Comparison of ENCODE assay signal across 8 cellular contexts in genomic region chr17:3963214-3964201, GRCh38. TPM values are rescaled to one million over a fixed set of nuclear protein-coding genes. Genes with fewer than 3 reads are reported as not detected.
DNase-seq lines count a peak whose midpoint lies in the region; ATAC-seq and TF ChIP-seq lines count a peak whose summit lies in the region.

No MANE protein-coding gene starts in this region.

- TF ChIP-seq POLR2A in GM19193 (IDR thresholded peaks at IDR 0.05; ENCODE audit: extremely low read depth, insufficient read depth, insufficient read length): peak; percentile 52
- TF ChIP-seq POLR2A in sigmoid colon (IDR thresholded peaks at IDR 0.05): no peak

- ATAC-seq in HG03432 (IDR thresholded peaks at IDR 0.05; ENCODE audit: unreplicated experiment): peak; percentile 12

- intact Hi-C loops in sigmoid colon (cut with DNase I): no loop called here

- peak overlapping the region; percentile 72 for H3K27ac ChIP-seq in effector memory CD4-positive, alpha-beta T cell (ENCODE audit: insufficient read depth, low read length, poor library complexity, severe bottlenecking)
- H3K27ac ChIP-seq in sigmoid colon: peak overlapping the region; percentile 44 to 55 (median 50)

- TF ChIP-seq CTCF in sigmoid colon (IDR thresholded peaks at IDR 0.05): no peak

- H3K4me3 ChIP-seq in effector memory CD4-positive, alpha-beta T cell (ENCODE audit: insufficient read depth, low read depth, low read length, poor library complexity, severe bottlenecking): peak overlapping the region; percentile 88
- H3K4me3 ChIP-seq in sigmoid colon: peak overlapping the region in 3 of 4 donors; percentile 33 to 55 (median 44)

- H3K9me3 ChIP-seq in effector memory CD4-positive, alpha-beta T cell (ENCODE audit: control insufficient read depth, low read length): no peaks in the 10 kb centered on the region
- no peaks in the 10 kb centered on the region for H3K9me3 ChIP-seq in sigmoid colon

- TF ChIP-seq EP300 in sigmoid colon (IDR thresholded peaks at IDR 0.05): no peak

- H3K4me1 ChIP-seq in effector memory CD4-positive, alpha-beta T cell (ENCODE audit: control insufficient read depth, insufficient read depth, low read length, poor library complexity, severe bottlenecking): peaks cover 47% of the 10 kb centered on the region
- H3K4me1 ChIP-seq in sigmoid colon: peaks cover 0 to 40% (median 21%) of the 10 kb centered on the region in 4 donors

- whole genome bisulfite sequencing in sigmoid colon, 2 donors: 2 to 3% methylated on average over 64 of the region's 64 CpGs

- peaks cover 4% of the 10 kb centered on the region for H3K36me3 ChIP-seq in effector memory CD4-positive, alpha-beta T cell (ENCODE audit: control insufficient read depth, insufficient read depth, low read length)
- H3K36me3 ChIP-seq in sigmoid colon: no peaks in the 10 kb centered on the region

- peak in 3 of 4 experiments; percentile 22 to 79 (median 59) for DNase-seq in activated CD4-positive, CD25-positive, alpha-beta regulatory T cell (lab: John Stamatoyannopoulos, UW)
- DNase-seq in effector memory CD4-positive, alpha-beta T cell: peak; percentile 52 to 65 (median 59)
- no peak for DNase-seq in sigmoid colon
- no peak for DNase-seq in occipital lobe (lab: John Stamatoyannopoulos, UW)
- no peak for DNase-seq in glomerular visceral epithelial cell (ENCODE audit: extremely low spot score)
- no peak for DNase-seq in COLO829 (ENCODE audit: low spot score)

- no peaks in the 10 kb centered on the region for H3K27me3 ChIP-seq in effector memory CD4-positive, alpha-beta T cell (replicated peaks; ENCODE audit: control insufficient read depth, insufficient read depth, low read length, poor library complexity, severe bottlenecking)
- H3K27me3 ChIP-seq in sigmoid colon: peaks cover 21 to 58% (median 40%) of the 10 kb centered on the region in 3 donors

RNA-seq across cellular contexts. Expression of gene ATP2A3, which starts 0.7 kb away (rescaled TPM):
- 10 to 100 TPM in 1 of 4 donors, 1 to 10 TPM in 3; 3.6 to 12.7 (median 5.0) TPM for total RNA-seq in sigmoid colon
- 100 to 1,000 TPM in 1 of 3 donors, 10 to 100 TPM in 2; 19.2 to 158 (median 21.6) TPM for polyA plus RNA-seq in sigmoid colon
- 1.2 TPM for total RNA-seq in occipital lobe

RNA-seq across cellular contexts. Expression of gene P2RX1, which starts 47.2 kb away (rescaled TPM):
- total RNA-seq in sigmoid colon (10 to 100 TPM in 2 of 4 donors, 1 to 10 TPM in 2; 3.6 to 55.9 (median 10.0) TPM), occipital lobe (not detected)
- 1 to 10 TPM in 1 of 3 donors, under 1 TPM in 2; 0.46 to 4.3 (median 0.60) TPM for polyA plus RNA-seq in sigmoid colon

Comparison
In these comparisons a context has a peak if more than half of its experiments do, and no peak if none do; other contexts are left out.
1. DNase-seq: peak in activated CD4-positive, CD25-positive, alpha-beta regulatory T cell (3 of 4) and effector memory CD4-positive, alpha-beta T cell (3 of 3); none in sigmoid colon (single experiment), occipital lobe (single experiment), glomerular visceral epithelial cell (single experiment) and COLO829 (single experiment).